ENCODE assay signal across 21 cellular contexts in the genomic region with DNA sequence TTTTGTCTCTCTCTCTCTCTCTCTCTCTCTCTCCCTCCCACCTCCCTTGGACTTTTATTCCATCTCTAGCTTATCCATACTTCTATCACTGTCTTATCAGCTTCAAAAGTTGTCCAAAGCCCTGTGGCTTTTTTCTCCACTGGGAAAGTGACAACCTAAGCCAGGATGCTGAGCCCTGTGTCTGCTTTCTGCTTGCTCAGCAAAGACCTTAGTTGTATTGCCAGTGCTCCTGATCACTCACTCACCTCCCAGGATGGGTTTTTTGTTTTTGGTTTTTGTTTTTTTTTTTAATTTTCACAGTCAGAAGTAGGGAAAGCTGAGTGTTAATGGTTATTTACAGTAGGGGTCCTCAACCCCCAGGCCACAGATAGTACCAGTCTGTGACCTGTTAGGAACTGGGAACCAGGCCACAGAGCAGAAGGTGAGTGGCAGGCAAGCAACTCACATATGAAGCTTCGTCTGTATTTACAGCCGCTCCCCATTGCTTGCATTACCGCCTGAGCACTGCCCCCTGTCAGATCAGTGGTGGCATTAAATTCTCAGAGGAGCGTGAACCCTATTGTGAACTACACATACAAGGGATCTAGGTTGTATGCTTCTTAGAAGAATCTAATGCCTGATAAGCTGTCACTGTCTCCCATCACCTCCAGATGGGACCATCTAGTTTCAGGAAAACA.
A peak's percentile ranks its signal among the peaks of the same experiment; 100 is the strongest.
DNase-seq lines count a peak whose midpoint lies in the region; ATAC-seq, FAIRE-seq and TF ChIP-seq lines count a peak whose summit lies in the region.
"Had no signal": no experiment of that assay in that cellular context is flagged by ENCODE, and none has a peak within 500 bp of the region (broad histone marks: within the 10 kb centered on the region; RNA-seq: fewer than 3 reads in every experiment).

No MANE protein-coding gene starts in this region.

- no peak for TF ChIP-seq CTCF in HepG2 (CRISPR knock-in tag; IDR thresholded peaks at IDR 0.05)
- TF ChIP-seq CTCF in right lobe of liver (IDR thresholded peaks at IDR 0.05), result no peak
- peak; percentile 28 for TF ChIP-seq CTCF in endodermal cell (conservative IDR thresholded peaks at IDR 0.05)
- TF ChIP-seq CTCF in SK-N-SH (IDR thresholded peaks at IDR 0.05), result no peak

- TF ChIP-seq EP300 in HepG2 (IDR thresholded peaks at IDR 0.05; ENCODE audit: low read depth in 2 of 2, low read length in 2 of 2) (no peak), HepG2 (CRISPR knock-in tag; IDR thresholded peaks at IDR 0.05; ENCODE audit: borderline replicate concordance) (no peak), SK-N-SH (IDR thresholded peaks at IDR 0.05; ENCODE audit: borderline replicate concordance in 1 of 2, low read depth in 1 of 2, low read length in 1 of 2) (no peak)

- CTCF ChIA-PET in HepG2 (lab: Yijun Ruan, JAX; ENCODE audit: low intra/inter-chr PET ratio, low total read pairs), result no interaction called here
- CTCF ChIA-PET in SK-N-SH (lab: Yijun Ruan, JAX), result no interaction called here

- no peak for TF ChIP-seq RAD21 in HepG2 (CRISPR knock-in tag; IDR thresholded peaks at IDR 0.05)
- TF ChIP-seq RAD21 in SK-N-SH (IDR thresholded peaks at IDR 0.05; ENCODE audit: low read length), result no peak

- H3K9me3 ChIP-seq in HepG2 (ENCODE audit: low read length) (no peaks in the 10 kb centered on the region), right lobe of liver (no peaks in the 10 kb centered on the region), endodermal cell (ENCODE audit: control insufficient read depth, low read length) (no peaks in the 10 kb centered on the region), aorta (ENCODE audit: control insufficient read depth, low read length) (no peaks in the 10 kb centered on the region), SK-N-SH (no peaks in the 10 kb centered on the region)
- H3K9me3 ChIP-seq: Caco-2, SJCRH30 had no signal

- H3K4me3 ChIP-seq in HepG2 (replicated peaks in 1 of 3; ENCODE audit: insufficient read depth in 1 of 3, low read depth in 2 of 3, low read length in 3 of 3) (no peak overlapping the region), right lobe of liver (no peak overlapping the region), endodermal cell (ENCODE audit: low read length) (no peak overlapping the region), aorta (ENCODE audit: low read length in 2 of 2) (no peak overlapping the region), SK-N-SH (ENCODE audit: low read depth in 2 of 2, low read length in 1 of 2) (no peak overlapping the region)
- H3K4me3 ChIP-seq: SJCRH30 had no signal

- no peak overlapping the region for H3K27ac Mint-ChIP-seq in endodermal cell
- H3K27ac Mint-ChIP-seq: CD4-positive, alpha-beta T cell had no signal

- H2AFZ ChIP-seq in HepG2 (ENCODE audit: low read length) (no peak overlapping the region), SK-N-SH (ENCODE audit: low read depth) (no peak overlapping the region)

- no peaks in the 10 kb centered on the region for H4K20me1 ChIP-seq in HepG2 (ENCODE audit: insufficient read depth, low read length)
- no peaks in the 10 kb centered on the region for H4K20me1 ChIP-seq in SK-N-SH (ENCODE audit: insufficient read depth)

- TF ChIP-seq POLR2A in HepG2 (IDR thresholded peaks at IDR 0.05; ENCODE audit: insufficient read depth in 1 of 2, low read depth in 2 of 2, low read length in 2 of 2) (no peak), right lobe of liver (IDR thresholded peaks at IDR 0.05) (no peak)

- in situ Hi-C loops in HepG2 (cut with HindIII; ENCODE audit: extremely low pct_ligation_motif_present, low pct_unique_long_range_greater_than_20kb) (no loop called here), SK-MEL-5 (cut with HindIII; ENCODE audit: low pct_unique_long_range_greater_than_20kb, low sequenced_read_pairs) (no loop called here)

- ATAC-seq in HepG2, result no peak
- no peak for ATAC-seq in right lobe of liver
- no peak for ATAC-seq in aorta (ENCODE audit: low FRiP score)
- ATAC-seq in HG03159 (IDR thresholded peaks at IDR 0.05; ENCODE audit: unreplicated experiment), result no peak
- ATAC-seq: PC-3 had no signal

- FAIRE-seq in HepG2 (lab: Jason Lieb, UNC), result no peak

- WGBS in HepG2 (ENCODE audit: low lambda C conversion rate), result 35% methylated on average over 4 of the region's 4 CpGs
- WGBS in right lobe of liver (ENCODE audit: insufficient coverage, low coverage, low lambda C conversion rate, missing lambda C conversion rate), result 73% methylated on average over 4 of the region's 4 CpGs
- WGBS in endodermal cell (ENCODE audit: insufficient coverage in 1 of 2, insufficient read length in 1 of 2), 2 experiments, result 85 to 86% methylated on average over 4 of the region's 4 CpGs
- 96 to 97% methylated on average over 4 of the region's 4 CpGs for WGBS in aorta, 2 donors
- 89% methylated on average over 4 of the region's 4 CpGs for WGBS in SK-N-SH (ENCODE audit: low lambda C conversion rate)

- H3K9me3 Mint-ChIP-seq in endodermal cell, result peaks cover 6% of the 10 kb centered on the region
- H3K9me3 Mint-ChIP-seq: CD4-positive, alpha-beta T cell had no signal

- POLR2A ChIA-PET in HepG2 (lab: Yijun Ruan, JAX) (no interaction called here), SK-N-SH (lab: Yijun Ruan, JAX) (no interaction called here)

- no peaks in the 10 kb centered on the region for H3K36me3 ChIP-seq in HepG2 (replicated peaks in 1 of 2; ENCODE audit: control insufficient read depth in 1 of 2, insufficient read depth in 2 of 2, low read length in 2 of 2)
- H3K36me3 ChIP-seq in right lobe of liver, result no peaks in the 10 kb centered on the region
- no peaks in the 10 kb centered on the region for H3K36me3 ChIP-seq in endodermal cell (ENCODE audit: control insufficient read depth, insufficient read depth, low read length)
- no peaks in the 10 kb centered on the region for H3K36me3 ChIP-seq in aorta (ENCODE audit: control insufficient read depth in 1 of 2, insufficient read depth in 2 of 2, low read length in 1 of 2)
- no peaks in the 10 kb centered on the region for H3K36me3 ChIP-seq in SK-N-SH (replicated peaks in 1 of 2; ENCODE audit: control insufficient read depth in 1 of 2, insufficient read depth in 2 of 2, low read length in 1 of 2)
- H3K36me3 ChIP-seq: SJCRH30 had no signal

- H3K79me2 ChIP-seq in HepG2 (ENCODE audit: insufficient read depth, low read length) (no peaks in the 10 kb centered on the region), SK-N-SH (ENCODE audit: insufficient read depth) (no peaks in the 10 kb centered on the region)

- H3K27me3 ChIP-seq in HepG2 (ENCODE audit: control insufficient read depth in 1 of 2, insufficient read depth in 2 of 2, low read length in 2 of 2), result no peaks in the 10 kb centered on the region
- no peaks in the 10 kb centered on the region for H3K27me3 ChIP-seq in right lobe of liver
- no peaks in the 10 kb centered on the region for H3K27me3 ChIP-seq in endodermal cell (ENCODE audit: control insufficient read depth, insufficient read depth, low read length, poor library complexity, severe bottlenecking)
- H3K27me3 ChIP-seq in aorta (ENCODE audit: control insufficient read depth in 1 of 2, insufficient read depth in 2 of 2, low read length in 1 of 2), result no peaks in the 10 kb centered on the region
- no peaks in the 10 kb centered on the region for H3K27me3 ChIP-seq in SK-N-SH (ENCODE audit: insufficient read depth)
- H3K27me3 ChIP-seq: SJCRH30 had no signal

- intact Hi-C loops in HepG2 (cut with micrococcal nuclease; ENCODE audit: unreplicated experiment), result no loop called here
- intact Hi-C loops in right lobe of liver (cut with DNase I), result no loop called here
- intact Hi-C loops in aorta (cut with DNase I), result loop anchor here (5.0 to 10.0 kb wide), 2 partner anchors 45 to 133 kb away; no protein-coding TSS in a partner anchor

- peaks cover 25% of the 10 kb centered on the region for H3K4me1 Mint-ChIP-seq in endodermal cell

- DNase-seq in HepG2 (ENCODE audit: low spot score) (no peak), right lobe of liver (no peak), SK-MEL-5 (ENCODE audit: low read depth, low spot score) (peak; percentile 41), endodermal cell (peak; percentile 62), aorta (no peak), SK-N-SH (no peak)
- DNase-seq in activated T-cell treated with anti-CD3 and anti-CD28 coated beads, Interleukin-2, amount 50 U/mL, for 48 hours, result no peak
- DNase-seq: Caco-2; CD4-positive, alpha-beta T cell; GF-D8; HCEC 1CT; MV-4-11; NCI-H1417; NCI-H1930; NCI-H446 treated with DMSO at 0.1 percent for 48 hours; NCI-H69; PC-3; SJCRH30; SW 1271 had no signal

- BruUV-seq in HepG2 (replicated peaks; lab: Mats Ljungman, UMichigan), result no TSS peak

- H3K36me3 Mint-ChIP-seq in endodermal cell (ENCODE audit: low read depth), result peaks cover 2% of the 10 kb centered on the region

- H3K9ac ChIP-seq in HepG2 (ENCODE audit: insufficient read depth, low read depth, low read length) (no peak overlapping the region), endodermal cell (ENCODE audit: extremely low read depth, low read length, poor library complexity, severe bottlenecking) (no peak overlapping the region), SK-N-SH (no peak overlapping the region)
- H3K9ac ChIP-seq: KMS-11 had no signal

- no peak overlapping the region for H3K4me3 Mint-ChIP-seq in endodermal cell
- H3K4me3 Mint-ChIP-seq: CD4-positive, alpha-beta T cell had no signal

- H3K4me2 ChIP-seq in HepG2 (ENCODE audit: low read depth, low read length), result no peak overlapping the region
- H3K4me2 ChIP-seq in SK-N-SH, result no peak overlapping the region
- H3K4me2 ChIP-seq: KMS-11 had no signal

- peaks cover 11% of the 10 kb centered on the region for H3F3A ChIP-seq in SK-N-SH (replicated peaks; ENCODE audit: insufficient read depth)

- H3K27ac ChIP-seq in HepG2 (ENCODE audit: extremely low read length, insufficient read depth, low read length) (no peak overlapping the region), right lobe of liver (no peak overlapping the region), endodermal cell (ENCODE audit: low read depth, low read length) (no peak overlapping the region), aorta (ENCODE audit: low read depth in 1 of 2, low read length in 2 of 2) (peak overlapping the region; percentile 61 to 67), SK-N-SH (ENCODE audit: low read depth in 2 of 2, low read length in 1 of 2) (no peak overlapping the region)
- H3K27ac ChIP-seq: KMS-11, SJCRH30 had no signal

- H3K4me1 ChIP-seq in HepG2 (ENCODE audit: insufficient read depth, low read length) (no peaks in the 10 kb centered on the region), right lobe of liver (no peaks in the 10 kb centered on the region), endodermal cell (ENCODE audit: control insufficient read depth, insufficient read depth, low read length) (peaks cover 3% of the 10 kb centered on the region), aorta (ENCODE audit: control insufficient read depth in 1 of 2, insufficient read depth in 2 of 2, low read length in 2 of 2) (peaks cover 0 to 8% of the 10 kb centered on the region in 2 donors), SK-N-SH (ENCODE audit: control insufficient read depth in 1 of 2, insufficient read depth in 2 of 2, low read depth in 1 of 2, low read length in 1 of 2) (peaks cover 0 to 12% of the 10 kb centered on the region in 2 experiments; a peak in 1 of 4 replicates)
- H3K4me1 ChIP-seq: Caco-2, SJCRH30 had no signal

- H3K9me2 ChIP-seq in SK-N-SH, result no peaks in the 10 kb centered on the region

- H3K27me3 Mint-ChIP-seq in endodermal cell (ENCODE audit: insufficient read depth), result no peaks in the 10 kb centered on the region
- H3K27me3 Mint-ChIP-seq: CD4-positive, alpha-beta T cell had no signal

TF ChIP-seq in SK-N-SH, 30 proteins besides CTCF, POLR2A, EP300 and RAD21 (continues in another document):
- TF ChIP-seq RXRA (IDR thresholded peaks at IDR 0.05; ENCODE audit: borderline replicate concordance, low read depth), result no peak

Comparison
In these comparisons a context has a peak if more than half of its experiments do, and no peak if none do; other contexts are left out.
1. DNase-seq: peak in SK-MEL-5 (single experiment) and endodermal cell (single experiment); none in HepG2 (single experiment), right lobe of liver (0 of 3), aorta (0 of 2), SK-N-SH (single experiment) and activated T-cell treated with anti-CD3 and anti-CD28 coated beads, Interleukin-2, amount 50 U/mL, for 48 hours (0 of 2).
2. H3K27ac ChIP-seq: peak in aorta (2 of 2); none in HepG2 (single experiment), right lobe of liver (0 of 3), endodermal cell (single experiment) and SK-N-SH (0 of 2).
3. intact Hi-C loops: an anchor here in aorta (5.0 to 10.0 kb wide); none called in HepG2 and right lobe of liver.